25 cellular contexts compared by ENCODE assay signal in genomic region chr17:57403241-57403640, GRCh38.
DNase-seq lines count a peak whose midpoint lies in the region; ATAC-seq and TF ChIP-seq lines count a peak whose summit lies in the region.
"Had no signal": no experiment of that assay in that cellular context is flagged by ENCODE, and none has a peak within 500 bp of the region (broad histone marks: within the 10 kb centered on the region; RNA-seq: fewer than 3 reads in every experiment).

No MANE protein-coding gene starts in this region.

- H3K27ac ChIP-seq in KOPT-K1 (ENCODE audit: low read depth, low read length, poor library complexity, severe bottlenecking) = peak overlapping the region; percentile 97
- H3K27ac ChIP-seq: ascending aorta, foreskin keratinocyte, SK-N-MC, uterus had no signal

- CTCF ChIA-PET in HEK293T (lab: Yijun Ruan, JAX) = interaction anchor here (1.6 kb wide), 1 partner anchor 159 kb away, joined by 4 read pairs; no protein-coding TSS in a partner anchor

- H3K9me3 Mint-ChIP-seq in brain (no peaks in the 10 kb centered on the region), mesothelial cell of epicardium (no peaks in the 10 kb centered on the region)
- no peaks in the 10 kb centered on the region for H3K9me3 Mint-ChIP-seq in stimulated activated effector memory CD8-positive, alpha-beta T cell treated with anti-CD3 and anti-CD28 coated beads, Interleukin-12 subunit alpha, Interleukin-12 subunit beta, amount 100 ng/mL, for 72 hours
- H3K9me3 Mint-ChIP-seq: activated naive CD4-positive, alpha-beta T cell treated with anti-CD3 and anti-CD28 coated beads, Interleukin-2, amount 10 ng/mL, durations not matched to agents 7 days and 5 days had no signal

- H3K4me1 Mint-ChIP-seq in brain (peaks cover 89% of the 10 kb centered on the region), mesothelial cell of epicardium (peaks cover 52% of the 10 kb centered on the region)
- peaks cover 44% of the 10 kb centered on the region for H3K4me1 Mint-ChIP-seq in stimulated activated effector memory CD8-positive, alpha-beta T cell treated with anti-CD3 and anti-CD28 coated beads, Interleukin-12 subunit alpha, Interleukin-12 subunit beta, amount 100 ng/mL, for 72 hours

- POLR2A ChIA-PET in HEK293T (lab: Yijun Ruan, JAX) = interaction anchor here (1.0 kb wide), 1 partner anchor 25 kb away, joined by 3 read pairs; no protein-coding TSS in a partner anchor

- peaks cover 5% of the 10 kb centered on the region for H3K27me3 Mint-ChIP-seq in brain
- no peaks in the 10 kb centered on the region for H3K27me3 Mint-ChIP-seq in mesothelial cell of epicardium (ENCODE audit: low read depth)
- H3K27me3 Mint-ChIP-seq: activated naive CD4-positive, alpha-beta T cell treated with anti-CD3 and anti-CD28 coated beads, Interleukin-2, amount 10 ng/mL, durations not matched to agents 7 days and 5 days; CD4-positive, CD25-positive, alpha-beta regulatory T cell had no signal

- H3K36me3 Mint-ChIP-seq in brain = peaks cover 16% of the 10 kb centered on the region
- H3K36me3 Mint-ChIP-seq in mesothelial cell of epicardium = peaks cover 5% of the 10 kb centered on the region
- H3K36me3 Mint-ChIP-seq in stimulated activated effector memory CD8-positive, alpha-beta T cell treated with anti-CD3 and anti-CD28 coated beads, Interleukin-12 subunit alpha, Interleukin-12 subunit beta, amount 100 ng/mL, for 72 hours = peaks cover 28% of the 10 kb centered on the region

- ATAC-seq in stimulated activated effector memory CD8-positive, alpha-beta T cell treated with anti-CD3 and anti-CD28 coated beads, Interleukin-12 subunit alpha, Interleukin-12 subunit beta, amount 100 ng/mL, for 72 hours = no peak
- no peak for ATAC-seq in GM18868 (IDR thresholded peaks at IDR 0.05; ENCODE audit: unreplicated experiment)
- ATAC-seq: foreskin keratinocyte had no signal

- peaks cover 62% of the 10 kb centered on the region for H3K36me3 ChIP-seq in KOPT-K1 (ENCODE audit: insufficient read depth, low read length)
- H3K36me3 ChIP-seq: uterus had no signal

- in situ Hi-C loops in GM13977 (cut with MboI; ENCODE audit: low pct_unique_long_range_greater_than_20kb, low sequenced_read_pairs, unreplicated experiment) = no loop called here

- TF ChIP-seq CTCF in brain (conservative IDR thresholded peaks at IDR 0.05) (no peak), mesothelial cell of epicardium (IDR thresholded peaks at IDR 0.05; ENCODE audit: unreplicated experiment) (no peak), GM13977 (IDR thresholded peaks at IDR 0.05; ENCODE audit: extremely low read depth, insufficient read depth, missing control alignments) (no peak)

- peak overlapping the region; percentile 41 to 99 (median 89) for H3K27ac Mint-ChIP-seq in brain
- H3K27ac Mint-ChIP-seq in mesothelial cell of epicardium = peak overlapping the region; percentile 60
- H3K27ac Mint-ChIP-seq in stimulated activated effector memory CD8-positive, alpha-beta T cell treated with anti-CD3 and anti-CD28 coated beads, Interleukin-12 subunit alpha, Interleukin-12 subunit beta, amount 100 ng/mL, for 72 hours = peak overlapping the region; percentile 5
- H3K27ac Mint-ChIP-seq: activated naive CD4-positive, alpha-beta T cell treated with anti-CD3 and anti-CD28 coated beads, Interleukin-2, amount 10 ng/mL, durations not matched to agents 7 days and 5 days had no signal

- DNase-seq in mesothelial cell of epicardium (ENCODE audit: low spot score in 2 of 2, unreplicated experiment in 2 of 2) (no peak), GM13977 (ENCODE audit: low spot score) (no peak), NCI-H82 (lab: John Stamatoyannopoulos, UW) (no peak), HEK293T (ENCODE audit: extremely low spot score) (no peak)
- no peak for DNase-seq in stimulated activated effector memory CD8-positive, alpha-beta T cell treated with anti-CD3 and anti-CD28 coated beads, Interleukin-12 subunit alpha, Interleukin-12 subunit beta, amount 100 ng/mL, for 72 hours (ENCODE audit: low spot score in 2 of 2)
- DNase-seq: activated CD4-positive, alpha-beta T cell treated with anti-CD3 and anti-CD28 coated beads for 48 hours; activated naive CD4-positive, alpha-beta T cell treated with anti-CD3 and anti-CD28 coated beads, Interleukin-2, amount 10 ng/mL, durations not matched to agents 7 days and 5 days; activated T-cell treated with anti-CD3 and anti-CD28 coated beads, Interleukin-2, amount 50 U/mL, for 48 hours; CD4-positive, CD25-positive, alpha-beta regulatory T cell; cerebellar nuclear complex; DMS153; effector CD8-positive, alpha-beta T cell; GDM1; kidney; NCI-H1092; NCI-H2029; NCI-H446; NK-92 treated with Interleukin-12 subunit alpha and Interleukin-12 subunit beta, amount 100 ng/mL, for 24 hours; uterus had no signal

- no peaks in the 10 kb centered on the region for H3K9me3 ChIP-seq in KOPT-K1 (ENCODE audit: insufficient read depth, low read length, poor library complexity, severe bottlenecking)
- H3K9me3 ChIP-seq: ascending aorta, uterus had no signal

- H3K4me3 Mint-ChIP-seq in brain (peak overlapping the region in 1 of 5 experiments; percentile 20), mesothelial cell of epicardium (no peak overlapping the region)
- H3K4me3 Mint-ChIP-seq in stimulated activated effector memory CD8-positive, alpha-beta T cell treated with anti-CD3 and anti-CD28 coated beads, Interleukin-12 subunit alpha, Interleukin-12 subunit beta, amount 100 ng/mL, for 72 hours = no peak overlapping the region
- H3K4me3 Mint-ChIP-seq: activated naive CD4-positive, alpha-beta T cell treated with anti-CD3 and anti-CD28 coated beads, Interleukin-2, amount 10 ng/mL, durations not matched to agents 7 days and 5 days; CD4-positive, CD25-positive, alpha-beta regulatory T cell had no signal

TF ChIP-seq in HEK293T, 16 proteins besides CTCF, POLR2A, EP300 and RAD21:
- TF ChIP-seq FOXA1 (IDR thresholded peaks at IDR 0.05) (no peak), FOXK2 (IDR thresholded peaks at IDR 0.05) (no peak), FOXM1 (IDR thresholded peaks at IDR 0.05; ENCODE audit: borderline replicate concordance) (no peak), BHLHE40 (IDR thresholded peaks at IDR 0.05; ENCODE audit: borderline replicate concordance) (no peak), LEF1 (IDR thresholded peaks at IDR 0.05; ENCODE audit: borderline replicate concordance) (no peak), ELF4 (IDR thresholded peaks at IDR 0.05) (no peak), CTBP1 (IDR thresholded peaks at IDR 0.05; ENCODE audit: borderline replicate concordance) (no peak)
TF ChIP-seq in HEK293T: peak in this region for 0.

Comparison
In these comparisons a context has a peak if more than half of its experiments do, and no peak if none do; other contexts are left out.
1. H3K27ac Mint-ChIP-seq: peak in every context shown above with its lines; median percentile 89 in brain; 60 in mesothelial cell of epicardium; 5 in stimulated activated effector memory CD8-positive, alpha-beta T cell treated with anti-CD3 and anti-CD28 coated beads, Interleukin-12 subunit alpha, Interleukin-12 subunit beta, amount 100 ng/mL, for 72 hours.